ENCODE assay signal across 18 cellular contexts in the genomic region with DNA sequence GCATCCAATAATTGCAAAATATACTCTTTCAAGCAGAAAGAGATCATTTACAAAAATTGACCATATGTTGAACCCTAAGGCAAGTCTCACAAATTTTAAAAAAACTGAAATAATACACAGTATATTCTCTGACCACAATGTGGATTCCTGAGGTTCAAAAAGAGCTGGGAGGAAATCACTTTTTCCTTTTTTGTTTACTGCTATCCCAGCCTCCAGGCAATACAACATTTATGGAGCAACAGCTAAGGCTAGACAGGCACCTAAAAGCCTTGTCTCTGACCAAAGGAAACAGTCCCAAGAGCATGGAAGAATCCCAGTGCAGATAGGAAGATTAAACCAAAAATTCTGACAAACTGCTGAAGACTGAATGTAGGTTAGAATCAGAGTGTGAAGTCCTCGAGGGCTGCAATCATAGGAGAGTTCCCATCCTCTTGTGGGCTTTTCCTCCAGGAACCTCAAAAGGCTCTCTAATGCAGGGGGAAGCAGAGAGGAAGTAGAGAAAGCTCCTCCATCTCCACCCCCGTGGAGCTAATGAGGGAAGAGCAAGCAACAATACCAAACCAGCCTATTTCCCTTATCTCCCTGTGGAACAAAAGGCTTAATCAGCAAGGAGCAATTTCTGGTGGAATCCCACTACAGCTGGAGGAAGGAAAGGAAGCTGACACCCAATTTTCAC. TPM values are rescaled to one million over a fixed set of nuclear protein-coding genes. Genes with fewer than 3 reads are reported as not detected.
A peak's percentile ranks its signal among the peaks of the same experiment; 100 is the strongest.
DNase-seq lines count a peak whose midpoint lies in the region; ATAC-seq and TF ChIP-seq lines count a peak whose summit lies in the region.
"Had no signal": no experiment of that assay in that cellular context is flagged by ENCODE, and none has a peak within 500 bp of the region (broad histone marks: within the 10 kb centered on the region; RNA-seq: fewer than 3 reads in every experiment).

No MANE protein-coding gene starts in this region.

- H3K27ac Mint-ChIP-seq in endodermal cell (peak overlapping the region; percentile 59), nephron progenitor cell (peak overlapping the region; percentile 73), natural killer cell (no peak overlapping the region)
- H3K27ac Mint-ChIP-seq: stimulated activated naive B cell treated with anti-CD40 and anti-IgM and Interleukin-4, amounts not matched to agents 10 μg/mL and 1 μg/mL and 100 μg/mL, for 72 hours had no signal

- peak; percentile 44 for DNase-seq in ELF-1 (ENCODE audit: low read depth, low spot score)
- DNase-seq in NCI-H146 treated with DMSO at 0.1 percent for 48 hours (lab: John Stamatoyannopoulos, UW; ENCODE audit: unreplicated experiment) = peak; percentile 89
- peak; percentile 79 for DNase-seq in endodermal cell
- DNase-seq in nephron progenitor cell = no peak
- no peak for DNase-seq in activated CD4-positive, alpha-beta T cell treated with anti-CD3 and anti-CD28 coated beads for 48 hours
- DNase-seq in MG63 = no peak
- DNase-seq in natural killer cell = no peak
- DNase-seq: activated CD4-positive, alpha-beta T cell treated with anti-CD3 and anti-CD28 coated beads for 1 hour; activated T-cell treated with anti-CD3 and anti-CD28 coated beads, Interleukin-2, amount 50 U/mL, for 4 hours; anterior cingulate cortex; Karpas-422; left cardiac atrium; right lobe of liver; stimulated activated CD4-positive, alpha-beta T cell treated with anti-CD3 and anti-CD28 coated beads, Interleukin-4, amount 100 ng/mL, for 4 hours; stimulated activated naive B cell treated with anti-CD40 and anti-IgM and Interleukin-4, amounts not matched to agents 10 μg/mL and 1 μg/mL and 100 μg/mL, for 72 hours had no signal

- H3K9me3 ChIP-seq in endodermal cell (ENCODE audit: control insufficient read depth, low read length) = peaks cover 20% of the 10 kb centered on the region
- no peaks in the 10 kb centered on the region; the same call in 1 of the 2 replicates for H3K9me3 ChIP-seq in MG63
- H3K9me3 ChIP-seq: gastroesophageal sphincter, right lobe of liver, vagina had no signal

- H3K27me3 ChIP-seq in endodermal cell (ENCODE audit: control insufficient read depth, insufficient read depth, low read length, poor library complexity, severe bottlenecking) (no peaks in the 10 kb centered on the region), MG63 (no peaks in the 10 kb centered on the region)
- H3K27me3 ChIP-seq: gastroesophageal sphincter, right lobe of liver, vagina had no signal

- peaks cover 13% of the 10 kb centered on the region for H3K9me3 Mint-ChIP-seq in endodermal cell
- peaks cover 10% of the 10 kb centered on the region for H3K9me3 Mint-ChIP-seq in nephron progenitor cell
- H3K9me3 Mint-ChIP-seq in natural killer cell = no peaks in the 10 kb centered on the region
- H3K9me3 Mint-ChIP-seq: activated T-cell treated with anti-CD3 and anti-CD28 coated beads, Interleukin-2, amount 50 U/mL, for 4 hours; stimulated activated naive B cell treated with anti-CD40 and anti-IgM and Interleukin-4, amounts not matched to agents 10 μg/mL and 1 μg/mL and 100 μg/mL, for 72 hours had no signal

- H3K36me3 Mint-ChIP-seq in endodermal cell (ENCODE audit: low read depth) (peaks cover 16% of the 10 kb centered on the region), nephron progenitor cell (ENCODE audit: low read depth) (peaks cover 27% of the 10 kb centered on the region), natural killer cell (peaks cover 8% of the 10 kb centered on the region)

- H3K4me1 Mint-ChIP-seq in endodermal cell = peaks cover 34% of the 10 kb centered on the region
- peaks cover 29% of the 10 kb centered on the region for H3K4me1 Mint-ChIP-seq in nephron progenitor cell
- H3K4me1 Mint-ChIP-seq in natural killer cell = peaks cover 18% of the 10 kb centered on the region in 2 donors

- H3K4me3 ChIP-seq in endodermal cell (ENCODE audit: low read length) (peak overlapping the region; percentile 20), MG63 (no peak overlapping the region)
- H3K4me3 ChIP-seq: gastroesophageal sphincter, right lobe of liver, vagina had no signal

- 18 to 71% methylated on average over 1 to 2 of the region's 2 CpGs for WGBS in endodermal cell (ENCODE audit: insufficient coverage in 1 of 2, insufficient read length in 1 of 2), 2 experiments

- peaks cover 11% of the 10 kb centered on the region for H3K4me1 ChIP-seq in endodermal cell (ENCODE audit: control insufficient read depth, insufficient read depth, low read length)

- no peaks in the 10 kb centered on the region for H3K27me3 Mint-ChIP-seq in endodermal cell (ENCODE audit: insufficient read depth)
- peaks cover 4% of the 10 kb centered on the region for H3K27me3 Mint-ChIP-seq in nephron progenitor cell (ENCODE audit: low read depth, poor library complexity)
- no peaks in the 10 kb centered on the region for H3K27me3 Mint-ChIP-seq in natural killer cell (ENCODE audit: low read depth in 2 of 2)
- H3K27me3 Mint-ChIP-seq: stimulated activated naive B cell treated with anti-CD40 and anti-IgM and Interleukin-4, amounts not matched to agents 10 μg/mL and 1 μg/mL and 100 μg/mL, for 72 hours had no signal

- ATAC-seq in GM19351 (IDR thresholded peaks at IDR 0.05; ENCODE audit: unreplicated experiment) = no peak
- ATAC-seq in natural killer cell = no peak
- ATAC-seq: activated T-cell treated with anti-CD3 and anti-CD28 coated beads, Interleukin-2, amount 50 U/mL, for 4 hours; gastroesophageal sphincter; left cardiac atrium; stimulated activated naive B cell treated with anti-CD40 and anti-IgM and Interleukin-4, amounts not matched to agents 10 μg/mL and 1 μg/mL and 100 μg/mL, for 72 hours had no signal

- TF ChIP-seq CTCF in endodermal cell (conservative IDR thresholded peaks at IDR 0.05) (no peak), nephron progenitor cell (IDR thresholded peaks at IDR 0.05) (no peak), natural killer cell (IDR thresholded peaks at IDR 0.05) (no peak)

- peak overlapping the region; percentile 4 for H3K9ac ChIP-seq in endodermal cell (ENCODE audit: extremely low read depth, low read length, poor library complexity, severe bottlenecking)

- intact Hi-C loops in natural killer cell (cut with micrococcal nuclease) = no loop called here

- H3K27ac ChIP-seq in endodermal cell (ENCODE audit: low read depth, low read length) = no peak overlapping the region
- H3K27ac ChIP-seq: gastroesophageal sphincter, right lobe of liver, vagina had no signal

- H3K36me3 ChIP-seq in endodermal cell (ENCODE audit: control insufficient read depth, insufficient read depth, low read length) (peaks cover 8% of the 10 kb centered on the region), MG63 (peaks cover 8% of the 10 kb centered on the region)
- H3K36me3 ChIP-seq: gastroesophageal sphincter, right lobe of liver, vagina had no signal

- H3K4me3 Mint-ChIP-seq in endodermal cell (no peak overlapping the region), nephron progenitor cell (no peak overlapping the region), natural killer cell (no peak overlapping the region)
- H3K4me3 Mint-ChIP-seq: activated T-cell treated with anti-CD3 and anti-CD28 coated beads, Interleukin-2, amount 50 U/mL, for 4 hours; stimulated activated naive B cell treated with anti-CD40 and anti-IgM and Interleukin-4, amounts not matched to agents 10 μg/mL and 1 μg/mL and 100 μg/mL, for 72 hours had no signal

RNA-seq across cellular contexts. Expression of a gene that starts 57.0 kb away (rescaled TPM):
- 10 to 100 TPM; 41.0 to 51.1 TPM for total RNA-seq in endodermal cell
- polyA plus RNA-seq in endodermal cell (2013, experiment 1 of 2) = 22.6 TPM
- 21.1 TPM for polyA plus RNA-seq in endodermal cell (2013, experiment 2 of 2)
- 20.8 and 30.2 TPM in 2 replicates for total RNA-seq in MG63 (2014; rRNA removed; shearing (Covaris generic); ENCODE audit: low replicate concordance)
- total RNA-seq in natural killer cell = 10 to 100 TPM; 26.4 to 36.7 (median 31.7) TPM

Comparison
In these comparisons a context has a peak if more than half of its experiments do, and no peak if none do; other contexts are left out.
1. DNase-seq: peak in ELF-1 (single experiment), NCI-H146 treated with DMSO at 0.1 percent for 48 hours (single experiment) and endodermal cell (single experiment); none in nephron progenitor cell (single experiment), activated CD4-positive, alpha-beta T cell treated with anti-CD3 and anti-CD28 coated beads for 48 hours (single experiment), MG63 (single experiment) and natural killer cell (single experiment).
2. H3K27ac Mint-ChIP-seq: peak in endodermal cell (single experiment) and nephron progenitor cell (single experiment); none in natural killer cell (0 of 2).